ENCODE assay signal across 35 cellular contexts in the genomic region with DNA sequence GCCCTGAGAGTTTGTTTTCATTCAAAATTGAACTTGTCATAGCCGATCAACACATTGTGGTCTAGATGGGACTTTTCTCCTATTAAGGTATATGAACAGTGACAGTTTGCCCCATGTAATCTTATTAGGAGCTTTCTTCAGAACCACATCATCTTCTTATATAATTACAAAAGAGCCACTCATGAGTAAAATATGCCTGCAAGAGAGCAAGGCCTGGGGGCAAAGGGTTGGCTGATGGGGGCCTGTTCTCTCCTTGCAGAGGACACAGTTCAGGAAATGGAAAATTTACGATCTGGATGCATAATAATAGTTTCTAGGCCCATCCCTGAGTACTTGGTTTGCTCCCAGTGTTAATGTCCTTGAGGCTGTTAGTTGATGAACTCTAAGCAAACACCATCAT.
DNase-seq lines count a peak whose midpoint lies in the region; ATAC-seq, FAIRE-seq and TF ChIP-seq lines count a peak whose summit lies in the region.
"Had no signal": no experiment of that assay in that cellular context is flagged by ENCODE, and none has a peak within 500 bp of the region (broad histone marks: within the 10 kb centered on the region; RNA-seq: fewer than 3 reads in every experiment).

No MANE protein-coding gene starts in this region.

- peak; percentile 58 for FAIRE-seq in D721Med (lab: Jason Lieb, UNC)
- FAIRE-seq: H1 had no signal

- ATAC-seq in HG02840 (IDR thresholded peaks at IDR 0.05; ENCODE audit: low FRiP score, unreplicated experiment) = no peak
- ATAC-seq: activated CD4-positive, CD25-positive, alpha-beta regulatory T cell treated with anti-CD3 and anti-CD28 coated beads, Interleukin-2, amount 50 U/mL, for 24 hours; activated T-cell treated with anti-CD3 and anti-CD28 coated beads, Interleukin-2, amount 50 U/mL, for 72 hours; esophagus mucosa; heart left ventricle; sciatic nerve had no signal

- H3K9me3 ChIP-seq in SK-N-SH = no peaks in the 10 kb centered on the region
- H3K9me3 ChIP-seq: adrenal gland, Caco-2, heart left ventricle, prostate gland, thyroid gland, uterus had no signal

- H2AFZ ChIP-seq in SK-N-SH (ENCODE audit: low read depth) = no peak overlapping the region

- H3K27me3 ChIP-seq in SK-N-SH (ENCODE audit: insufficient read depth) = no peaks in the 10 kb centered on the region
- H3K27me3 ChIP-seq: adrenal gland, heart left ventricle, stomach, thyroid gland, uterus had no signal

- H3K4me3 Mint-ChIP-seq in activated naive CD8-positive, alpha-beta T cell treated with anti-CD3 and anti-CD28 coated beads for 36 hours = no peak overlapping the region
- H3K4me3 Mint-ChIP-seq: activated T-cell treated with anti-CD3 and anti-CD28 coated beads, Interleukin-2, amount 50 U/mL, for 72 hours; CD14-positive monocyte; dendritic cell treated with granulocyte-macrophage colony-stimulating factor and Interleukin-4, amounts not matched to agents 40 ng/mL and 50 ng/mL, for 4 days; endodermal cell; mesothelial cell of epicardium had no signal

- H3K9me2 ChIP-seq in SK-N-SH = no peaks in the 10 kb centered on the region

- H3K4me1 Mint-ChIP-seq in activated naive CD8-positive, alpha-beta T cell treated with anti-CD3 and anti-CD28 coated beads for 36 hours = no peaks in the 10 kb centered on the region

- POLR2A ChIA-PET in SK-N-SH (lab: Yijun Ruan, JAX) = no interaction called here

- no peak overlapping the region for H3K4me3 ChIP-seq in SK-N-SH (ENCODE audit: low read depth in 2 of 2, low read length in 1 of 2)
- H3K4me3 ChIP-seq: adrenal gland, heart left ventricle, prostate gland, stomach, thyroid gland, uterus had no signal

- H3K9me3 Mint-ChIP-seq in activated naive CD8-positive, alpha-beta T cell treated with anti-CD3 and anti-CD28 coated beads for 36 hours = no peaks in the 10 kb centered on the region
- H3K9me3 Mint-ChIP-seq: activated T-cell treated with anti-CD3 and anti-CD28 coated beads, Interleukin-2, amount 50 U/mL, for 72 hours; dendritic cell treated with granulocyte-macrophage colony-stimulating factor and Interleukin-4, amounts not matched to agents 40 ng/mL and 50 ng/mL, for 4 days; endodermal cell had no signal

- H3F3A ChIP-seq in SK-N-SH (replicated peaks; ENCODE audit: insufficient read depth) = no peaks in the 10 kb centered on the region

- peaks cover 0 to 8% of the 10 kb centered on the region in 2 experiments; a peak in 1 of 4 replicates for H3K4me1 ChIP-seq in SK-N-SH (ENCODE audit: control insufficient read depth in 1 of 2, insufficient read depth in 2 of 2, low read depth in 1 of 2, low read length in 1 of 2)
- H3K4me1 ChIP-seq: adrenal gland, prostate gland, stomach, thyroid gland, uterus had no signal

- DNase-seq in D721Med (ENCODE audit: insufficient read length, low spot score) (no peak), NCI-H226 (peak; percentile 26), SK-N-SH (no peak), islet precursor cell (peak; percentile 77), NCI-H2171 (lab: John Stamatoyannopoulos, UW) (no peak), NCI-H1694 (lab: John Stamatoyannopoulos, UW) (no peak)
- no peak for DNase-seq in activated naive CD8-positive, alpha-beta T cell treated with anti-CD3 and anti-CD28 coated beads for 36 hours
- DNase-seq: activated CD4-positive, alpha-beta T cell treated with anti-CD3 and anti-CD28 coated beads, Interleukin-2, amount 50 U/mL, for 48 hours; activated naive CD4-positive, alpha-beta T cell treated with Interleukin-2 at 50 U/mL for 16 hours; activated T-cell treated with anti-CD3 and anti-CD28 coated beads, Interleukin-2, amount 50 U/mL, for 72 hours; adrenal gland; Caco-2; central memory CD4-positive, alpha-beta T cell; endodermal cell; heart left ventricle; NCI-H1092 treated with DMSO at 0.1 percent for 48 hours; NCI-H1930; NCI-H345; NCI-H774; SHP77 treated with DMSO at 0.1 percent for 48 hours; stimulated activated CD4-positive, alpha-beta T cell treated with anti-CD3 and anti-CD28 coated beads, Interleukin-12 subunit alpha, Interleukin-12 subunit beta, amount 100 ng/mL, for 4 hours; stimulated activated CD4-positive, alpha-beta T cell treated with anti-CD3 and anti-CD28 coated beads, Interleukin-2, amount 100 ng/mL, for 48 hours; stomach; T-helper 1 cell; thyroid gland; uterus had no signal

- no peaks in the 10 kb centered on the region for H3K27me3 Mint-ChIP-seq in activated naive CD8-positive, alpha-beta T cell treated with anti-CD3 and anti-CD28 coated beads for 36 hours
- H3K27me3 Mint-ChIP-seq: dendritic cell treated with granulocyte-macrophage colony-stimulating factor and Interleukin-4, amounts not matched to agents 40 ng/mL and 50 ng/mL, for 4 days had no signal

- TF ChIP-seq EP300 in SK-N-SH (IDR thresholded peaks at IDR 0.05; ENCODE audit: borderline replicate concordance in 1 of 2, low read depth in 1 of 2, low read length in 1 of 2) = peak; percentile 26 to 39; a peak in 2 of 4 replicates

- peaks cover 9 to 24% of the 10 kb centered on the region in 2 experiments for H3K36me3 ChIP-seq in SK-N-SH (replicated peaks in 1 of 2; ENCODE audit: control insufficient read depth in 1 of 2, insufficient read depth in 2 of 2, low read length in 1 of 2)
- H3K36me3 ChIP-seq: adrenal gland, prostate gland, uterus had no signal

- peaks cover 14% of the 10 kb centered on the region; the same call in 1 of the 2 replicates for H3K79me2 ChIP-seq in SK-N-SH (ENCODE audit: insufficient read depth)

- no peaks in the 10 kb centered on the region for H4K20me1 ChIP-seq in SK-N-SH (ENCODE audit: insufficient read depth)

- CTCF ChIA-PET in SK-N-SH (lab: Yijun Ruan, JAX) = no interaction called here

- WGBS in SK-N-SH (ENCODE audit: low lambda C conversion rate) = 28% methylated on average over 2 of the region's 2 CpGs

- TF ChIP-seq CTCF in D721Med (IDR thresholded peaks at IDR 0.05; ENCODE audit: insufficient read depth, missing control alignments) = no peak
- no peak for TF ChIP-seq CTCF in SK-N-SH (IDR thresholded peaks at IDR 0.05)

- peak overlapping the region in 1 of 2 experiments; percentile 38; a peak in 1 of 4 replicates for H3K27ac ChIP-seq in SK-N-SH (ENCODE audit: low read depth in 2 of 2, low read length in 1 of 2)
- H3K27ac ChIP-seq: adrenal gland, heart left ventricle, prostate gland, stomach, thyroid gland, uterus had no signal

- no peaks in the 10 kb centered on the region for H3K36me3 Mint-ChIP-seq in activated naive CD8-positive, alpha-beta T cell treated with anti-CD3 and anti-CD28 coated beads for 36 hours
- H3K36me3 Mint-ChIP-seq: CD14-positive monocyte had no signal

- H3K4me2 ChIP-seq in SK-N-SH = no peak overlapping the region

- no peak for TF ChIP-seq RAD21 in SK-N-SH (IDR thresholded peaks at IDR 0.05; ENCODE audit: low read length)

- no peak overlapping the region for H3K27ac Mint-ChIP-seq in activated naive CD8-positive, alpha-beta T cell treated with anti-CD3 and anti-CD28 coated beads for 36 hours
- H3K27ac Mint-ChIP-seq: activated T-cell treated with anti-CD3 and anti-CD28 coated beads, Interleukin-2, amount 50 U/mL, for 72 hours; CD14-positive monocyte; dendritic cell treated with granulocyte-macrophage colony-stimulating factor and Interleukin-4, amounts not matched to agents 40 ng/mL and 50 ng/mL, for 4 days; endodermal cell; mesothelial cell of epicardium had no signal

- H3K9ac ChIP-seq in SK-N-SH = no peak overlapping the region

TF ChIP-seq in SK-N-SH, 30 proteins besides CTCF, POLR2A, EP300 and RAD21 (continues in another document):
- TF ChIP-seq GATA2 (CRISPR knock-in tag; IDR thresholded peaks at IDR 0.05) (no peak), RCOR1 (IDR thresholded peaks at IDR 0.05; ENCODE audit: low read length) (no peak), PBX3 (IDR thresholded peaks at IDR 0.05) (peak; percentile 79), IRF3 (IDR thresholded peaks at IDR 0.05; ENCODE audit: low read depth, low read length) (no peak), RXRA (IDR thresholded peaks at IDR 0.05; ENCODE audit: borderline replicate concordance, low read depth) (peak; percentile 41; the same call in 1 of the 2 replicates), TCF12 (IDR thresholded peaks at IDR 0.05) (peak; percentile 26; the same call in 1 of the 2 replicates), TAF1 (IDR thresholded peaks at IDR 0.05; ENCODE audit: borderline replicate concordance, low read depth, low read length) (no peak), MXI1 (IDR thresholded peaks at IDR 0.05; ENCODE audit: low read depth, low read length) (no peak), SIN3A (IDR thresholded peaks at IDR 0.05; ENCODE audit: borderline replicate concordance, low read depth, low read length) (no peak), YY1 (IDR thresholded peaks at IDR 0.05; ENCODE audit: low read depth) (no peak)

Comparison
In these comparisons a context has a peak if more than half of its experiments do, and no peak if none do; other contexts are left out.
1. DNase-seq: peak in NCI-H226 (single experiment) and islet precursor cell (single experiment); none in D721Med (single experiment), SK-N-SH (single experiment), NCI-H2171 (single experiment), activated naive CD8-positive, alpha-beta T cell treated with anti-CD3 and anti-CD28 coated beads for 36 hours (single experiment) and NCI-H1694 (single experiment).